2 cellular contexts compared by ENCODE assay signal in genomic region chr15:90362936-90363212, GRCh38.
TF ChIP-seq lines count a peak whose summit lies in the region.

No MANE protein-coding gene starts in this region.

TF ChIP-seq in liver, 16 proteins besides CTCF, POLR2A, EP300 and RAD21:
- TF ChIP-seq HNF4G (IDR thresholded peaks at IDR 0.05) (no peak), JUND (IDR thresholded peaks at IDR 0.05) (peak; percentile 18 to 26), YY1 (IDR thresholded peaks at IDR 0.05) (no peak)

TF ChIP-seq in HepG2, 621 proteins besides CTCF, POLR2A, EP300 and RAD21:
- TF ChIP-seq MXD3 (CRISPR knock-in tag; IDR thresholded peaks at IDR 0.05): no peak
- no peak for TF ChIP-seq ARHGAP35 (CRISPR knock-in tag; IDR thresholded peaks at IDR 0.05; ENCODE audit: borderline replicate concordance)
- TF ChIP-seq SCMH1 (CRISPR knock-in tag; IDR thresholded peaks at IDR 0.05; ENCODE audit: borderline replicate concordance): no peak
- TF ChIP-seq ZNF576 (CRISPR knock-in tag; IDR thresholded peaks at IDR 0.05): no peak
- no peak for TF ChIP-seq ZNF484 (CRISPR knock-in tag; IDR thresholded peaks at IDR 0.05; ENCODE audit: borderline replicate concordance, low read depth)
- TF ChIP-seq CREB3 (CRISPR knock-in tag; IDR thresholded peaks at IDR 0.05): no peak
- TF ChIP-seq TEF (CRISPR knock-in tag; IDR thresholded peaks at IDR 0.05): no peak
- TF ChIP-seq ZFP90 (CRISPR knock-in tag; IDR thresholded peaks at IDR 0.05; ENCODE audit: borderline replicate concordance): no peak
- TF ChIP-seq ZIK1 (CRISPR knock-in tag; IDR thresholded peaks at IDR 0.05; ENCODE audit: borderline replicate concordance, low read depth): no peak
